Comparison of ENCODE assay signal across 21 cellular contexts in the genomic region with DNA sequence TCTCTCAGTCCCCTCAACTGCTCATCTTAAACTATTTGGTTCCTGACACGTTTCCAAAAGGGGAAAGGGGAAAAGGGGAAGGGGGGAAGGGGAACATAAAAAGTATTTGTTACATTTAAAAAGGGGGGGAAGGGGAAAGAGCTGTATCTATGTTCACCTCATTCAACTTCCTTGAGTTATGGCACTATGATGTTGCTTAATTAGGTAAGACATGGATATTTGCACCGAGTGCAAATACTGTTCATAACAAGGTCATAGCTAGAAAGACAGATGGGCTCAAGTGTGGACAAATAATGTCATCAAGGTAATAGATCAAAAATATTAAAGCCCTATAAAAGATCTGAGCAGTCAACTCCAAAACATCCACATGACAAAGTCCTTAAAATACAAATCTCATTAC. TPM values are rescaled to one million over a fixed set of nuclear protein-coding genes. Genes with fewer than 3 reads are reported as not detected.
A peak's percentile ranks its signal among the peaks of the same experiment; 100 is the strongest.
DNase-seq lines count a peak whose midpoint lies in the region; ATAC-seq, FAIRE-seq and TF ChIP-seq lines count a peak whose summit lies in the region.
"Had no signal": no experiment of that assay in that cellular context is flagged by ENCODE, and none has a peak within 500 bp of the region (broad histone marks: within the 10 kb centered on the region; RNA-seq: fewer than 3 reads in every experiment).

No MANE protein-coding gene starts in this region.

- no peak for TF ChIP-seq RAD21 in IMR-90 (IDR thresholded peaks at IDR 0.05; ENCODE audit: low read length)

- ATAC-seq in heart left ventricle (no peak), IMR-90 (ENCODE audit: low read depth) (no peak), gastrocnemius medialis (no peak)

- H3K4me2 ChIP-seq in IMR-90 (ENCODE audit: low read depth, low read length) = no peak overlapping the region

- dilution Hi-C loops in IMR-90 (cut with HindIII; ENCODE audit: low sequenced_read_pairs, unreplicated experiment) = no loop called here

- no peak overlapping the region for H3K23ac ChIP-seq in IMR-90 (ENCODE audit: low read depth, low read length)

- H3K9ac ChIP-seq in IMR-90 (ENCODE audit: low read depth, low read length) = no peak overlapping the region
- H3K9ac ChIP-seq: GM23248 had no signal

- no peak overlapping the region for H2BK5ac ChIP-seq in IMR-90 (ENCODE audit: low read depth, low read length, poor library complexity, severe bottlenecking)

- no peak overlapping the region for H2BK20ac ChIP-seq in IMR-90 (ENCODE audit: low read depth, low read length)

- BruUV-seq in IMR-90 (replicated peaks; lab: Mats Ljungman, UMichigan) = TSS peak; percentile 84

- H4K5ac ChIP-seq in IMR-90 (ENCODE audit: low read depth, low read length) = no peak overlapping the region

- H4K8ac ChIP-seq in IMR-90 (ENCODE audit: low read depth in 2 of 2, low read length in 2 of 2) = no peak overlapping the region

- no peak overlapping the region for H2AFZ ChIP-seq in IMR-90 (replicated peaks; ENCODE audit: low read length, poor library complexity)
- H2AFZ ChIP-seq: GM23248 had no signal

- no peak for TF ChIP-seq CTCF in cardiac muscle cell (IDR thresholded peaks at IDR 0.05; ENCODE audit: low read depth, low read length)
- TF ChIP-seq CTCF in heart left ventricle (IDR thresholded peaks at IDR 0.05) = no peak
- TF ChIP-seq CTCF in IMR-90 (conservative IDR thresholded peaks at IDR 0.05; ENCODE audit: low read depth, low read length) = no peak
- no peak for TF ChIP-seq CTCF in gastrocnemius medialis (IDR thresholded peaks at IDR 0.05 in 4 of 5, conservative IDR thresholded peaks at IDR 0.05 in 1 of 5)

- no peak overlapping the region for H3K4ac ChIP-seq in IMR-90 (ENCODE audit: low read depth, low read length)

- no peaks in the 10 kb centered on the region for H3K4me1 ChIP-seq in cardiac muscle cell (ENCODE audit: low read depth)
- H3K4me1 ChIP-seq in heart left ventricle = peaks cover 0 to 9% (median 0%) of the 10 kb centered on the region in 12 donors
- no peaks in the 10 kb centered on the region for H3K4me1 ChIP-seq in IMR-90 (ENCODE audit: control insufficient read depth, insufficient read depth, low read length)
- H3K4me1 ChIP-seq in gastrocnemius medialis = peaks cover 15 to 29% of the 10 kb centered on the region in 2 donors
- H3K4me1 ChIP-seq: BE2C had no signal

- peak; percentile 82 for FAIRE-seq in islet of Langerhans (lab: Jason Lieb, UNC)
- FAIRE-seq: D721Med, G401.6, GM12891, GM19239, HTR-8/SVneo had no signal

- H3K9me1 ChIP-seq in IMR-90 (ENCODE audit: insufficient read depth, low read length) = no peaks in the 10 kb centered on the region

- CTCF ChIA-PET in IMR-90 (lab: Yijun Ruan, JAX) = no interaction called here

- in situ Hi-C loops in IMR-90 (cut with MboI; ENCODE audit: low sequenced_read_pairs) (no loop called here), gastrocnemius medialis (cut with MboI; ENCODE audit: low sequenced_read_pairs in 4 of 4) (loop anchor here in 1 of 4 donors (10.0 kb wide), 1 partner anchor 194 kb away; no protein-coding TSS in a partner anchor)

- no peaks in the 10 kb centered on the region for H3K27me3 ChIP-seq in cardiac muscle cell
- H3K27me3 ChIP-seq in heart left ventricle = no peaks in the 10 kb centered on the region
- no peaks in the 10 kb centered on the region for H3K27me3 ChIP-seq in IMR-90 (ENCODE audit: control insufficient read depth, insufficient read depth, low read length)
- H3K27me3 ChIP-seq in gastrocnemius medialis = no peaks in the 10 kb centered on the region
- H3K27me3 ChIP-seq: BE2C had no signal

- H3K56ac ChIP-seq in IMR-90 (ENCODE audit: extremely low read depth, insufficient read depth, low read length) = no peak overlapping the region

- no peak overlapping the region for H3K14ac ChIP-seq in IMR-90 (replicated peaks; ENCODE audit: low read depth, low read length)

- H2BK120ac ChIP-seq in IMR-90 (ENCODE audit: low read depth, low read length) = no peak overlapping the region

- H3K36me3 ChIP-seq in cardiac muscle cell (peaks cover 50% of the 10 kb centered on the region), heart left ventricle (peaks cover 0 to 58% (median 56%) of the 10 kb centered on the region in 9 donors), IMR-90 (ENCODE audit: control insufficient read depth, insufficient read depth, low read length) (peaks cover 30% of the 10 kb centered on the region), gastrocnemius medialis (peaks cover 0 to 49% of the 10 kb centered on the region in 2 donors)

- H4K20me1 ChIP-seq in IMR-90 (ENCODE audit: insufficient read depth, low read length) = peaks cover 29% of the 10 kb centered on the region

- H3K4me3 ChIP-seq in cardiac muscle cell (no peak overlapping the region), heart left ventricle (no peak overlapping the region), IMR-90 (ENCODE audit: insufficient read depth, low read depth, low read length) (no peak overlapping the region), gastrocnemius medialis (no peak overlapping the region)
- H3K4me3 ChIP-seq: GM23248, HAP-1 had no signal

- H2AK5ac ChIP-seq in IMR-90 (ENCODE audit: low read depth, low read length) = no peak overlapping the region

- no peak overlapping the region for H4K91ac ChIP-seq in IMR-90 (ENCODE audit: insufficient read depth, low read depth, low read length)

- intact Hi-C loops in heart left ventricle (cut with DNase I) = no loop called here
- intact Hi-C loops in IMR-90 (cut with micrococcal nuclease) = no loop called here
- intact Hi-C loops in gastrocnemius medialis (cut with DNase I; ENCODE audit: low total_unique reads) = no loop called here

- H3K79me1 ChIP-seq in IMR-90 (ENCODE audit: low read depth in 1 of 2, low read length in 2 of 2) = peaks cover 30 to 66% of the 10 kb centered on the region in 2 experiments

- POLR2A ChIA-PET in IMR-90 (lab: Charles Lee; ENCODE audit: unreplicated experiment) = no interaction called here

- DNase-seq in cardiac muscle cell (ENCODE audit: low read depth in 1 of 2, low spot score in 1 of 2) (no peak), heart left ventricle (no peak), IMR-90 (no peak), gastrocnemius medialis (no peak), NCI-H1417 (lab: John Stamatoyannopoulos, UW) (no peak), SW 1271 (lab: John Stamatoyannopoulos, UW) (no peak)
- DNase-seq in activated effector memory CD4-positive, alpha-beta T cell treated with Interleukin-2 at 50 U/mL for 16 hours = no peak
- DNase-seq: ACHN; BE2C; C1 segment of cervical spinal cord; CD4-positive, CD25-positive, alpha-beta regulatory T cell; CD8-positive, alpha-beta memory T cell; COR-L47; GM23248 had no signal

- 53 to 75% (median 66%) methylated on average over 2 of the region's 2 CpGs for WGBS in heart left ventricle, 4 donors
- WGBS in IMR-90 (ENCODE audit: extremely low coverage in 2 of 2, insufficient read length in 1 of 2), 2 experiments = no CpG with 5 or more reads among the region's 2 CpGs

- H2AK9ac ChIP-seq in IMR-90 (replicated peaks; ENCODE audit: low read depth, low read length, poor library complexity) = no peak overlapping the region

- H2BK15ac ChIP-seq in IMR-90 (ENCODE audit: low read depth, low read length) = no peak overlapping the region

- H3K27ac ChIP-seq in cardiac muscle cell = peak overlapping the region; percentile 44
- no peak overlapping the region for H3K27ac ChIP-seq in heart left ventricle
- no peak overlapping the region for H3K27ac ChIP-seq in IMR-90 (ENCODE audit: insufficient read depth, low read length)
- H3K27ac ChIP-seq in gastrocnemius medialis = peak overlapping the region in 3 of 4 donors; percentile 2 to 41 (median 25)
- H3K27ac ChIP-seq: GM23248 had no signal

- H3K18ac ChIP-seq in IMR-90 (ENCODE audit: low read depth, low read length) = no peak overlapping the region

- TF ChIP-seq POLR2A in heart left ventricle (IDR thresholded peaks at IDR 0.05) = no peak
- TF ChIP-seq POLR2A in IMR-90 (IDR thresholded peaks at IDR 0.05; ENCODE audit: low read depth, low read length) = no peak
- no peak for TF ChIP-seq POLR2A in gastrocnemius medialis (IDR thresholded peaks at IDR 0.05)

- H3K9me3 ChIP-seq in cardiac muscle cell (ENCODE audit: low read depth) = no peaks in the 10 kb centered on the region
- no peaks in the 10 kb centered on the region for H3K9me3 ChIP-seq in heart left ventricle
- H3K9me3 ChIP-seq in IMR-90 (ENCODE audit: control insufficient read depth, insufficient read depth, low read length) = no peaks in the 10 kb centered on the region
- H3K9me3 ChIP-seq in gastrocnemius medialis = no peaks in the 10 kb centered on the region
- H3K9me3 ChIP-seq: BE2C, HAP-1 had no signal

TF ChIP-seq in IMR-90, 13 proteins besides CTCF, POLR2A, EP300 and RAD21 (continues in another document):
- no peak for TF ChIP-seq SMC3 (IDR thresholded peaks at IDR 0.05; ENCODE audit: low read depth, low read length)

RNA-seq across cellular contexts. Expression of a gene that starts 26.0 kb away (rescaled TPM):
- total RNA-seq in cardiac muscle cell (69.7 and 96.3 TPM in 2 replicates), heart left ventricle (10 to 100 TPM; 73.8 to 94.2 (median 78.1) TPM), IMR-90 (2012; rRNA removed) (57.4 and 83.6 TPM in 2 replicates), gastrocnemius medialis (10 to 100 TPM; 58.5 to 99.5 (median 81.8) TPM)
- polyA plus RNA-seq in cardiac muscle cell (79.5 and 123 TPM in 2 replicates), heart left ventricle (10 to 100 TPM; 26.6 to 40.2 TPM), IMR-90 (2012; rRNA removed) (24.0 and 31.5 TPM in 2 replicates)
- 7.6 and 13.7 TPM in 2 replicates for polyA plus RNA-seq in IMR-90 (2012; cell fraction: cytosol; rRNA removed)
- polyA plus RNA-seq in IMR-90 (2012; cell fraction: nucleus; rRNA removed; ENCODE audit: low replicate concordance) = 12.7 and 65.0 TPM in 2 replicates

RNA-seq across cellular contexts. Expression of a gene that starts 27.6 kb away (rescaled TPM):
- 30.1 and 31.3 TPM in 2 replicates for total RNA-seq in cardiac muscle cell
- polyA plus RNA-seq in cardiac muscle cell = 69.7 and 69.8 TPM in 2 replicates
- total RNA-seq in heart left ventricle = 10 to 100 TPM; 20.4 to 38.5 (median 26.3) TPM
- 10 to 100 TPM; 18.7 to 25.2 TPM for polyA plus RNA-seq in heart left ventricle
- 14.2 and 19.9 TPM in 2 replicates for total RNA-seq in IMR-90 (2012; rRNA removed)
- polyA plus RNA-seq in IMR-90 (2012; rRNA removed) = 31.8 and 33.6 TPM in 2 replicates
- 15.4 and 24.5 TPM in 2 replicates for polyA plus RNA-seq in IMR-90 (2012; cell fraction: cytosol; rRNA removed)
- polyA plus RNA-seq in IMR-90 (2012; cell fraction: nucleus; rRNA removed; ENCODE audit: low replicate concordance) = 3.3 and 15.9 TPM in 2 replicates
- 10 to 100 TPM; 19.5 to 32.0 (median 22.0) TPM for total RNA-seq in gastrocnemius medialis

RNA-seq across cellular contexts. Expression of a gene that starts 36.5 kb away (rescaled TPM):
- 2.9 and 7.5 TPM in 2 replicates for total RNA-seq in cardiac muscle cell
- polyA plus RNA-seq in cardiac muscle cell = 1.9 and 3.1 TPM in 2 replicates
- total RNA-seq in heart left ventricle = 1 to 10 TPM in 3 of 9 donors, under 1 TPM in 6; 0.20 to 1.3 (median 0.93) TPM
- polyA plus RNA-seq in heart left ventricle = 1 to 10 TPM in 1 of 2 donors, under 1 TPM in 1; 0.35 to 2.0 TPM
- 0.18 and 0.56 TPM in 2 replicates for total RNA-seq in IMR-90 (2012; rRNA removed)
- 0.26 and 0.30 TPM in 2 replicates for polyA plus RNA-seq in IMR-90 (2012; rRNA removed)
- polyA plus RNA-seq in IMR-90 (2012; cell fraction: cytosol; rRNA removed) = 0.09 and 0.26 TPM in 2 replicates
- 2.4 and 3.6 TPM in 2 replicates for polyA plus RNA-seq in IMR-90 (2012; cell fraction: nucleus; rRNA removed; ENCODE audit: low replicate concordance)
- total RNA-seq in gastrocnemius medialis = 1 to 10 TPM in 2 of 4 donors, under 1 TPM in 2; 0.12 to 6.9 (median 0.60) TPM

Comparison
In these comparisons a context has a peak if more than half of its experiments do, and no peak if none do; other contexts are left out.
1. H3K27ac ChIP-seq: peak in cardiac muscle cell (single experiment) and gastrocnemius medialis (3 of 4); none in heart left ventricle (0 of 12) and IMR-90 (single experiment).